16 cellular contexts compared by ENCODE assay signal in the genomic region with DNA sequence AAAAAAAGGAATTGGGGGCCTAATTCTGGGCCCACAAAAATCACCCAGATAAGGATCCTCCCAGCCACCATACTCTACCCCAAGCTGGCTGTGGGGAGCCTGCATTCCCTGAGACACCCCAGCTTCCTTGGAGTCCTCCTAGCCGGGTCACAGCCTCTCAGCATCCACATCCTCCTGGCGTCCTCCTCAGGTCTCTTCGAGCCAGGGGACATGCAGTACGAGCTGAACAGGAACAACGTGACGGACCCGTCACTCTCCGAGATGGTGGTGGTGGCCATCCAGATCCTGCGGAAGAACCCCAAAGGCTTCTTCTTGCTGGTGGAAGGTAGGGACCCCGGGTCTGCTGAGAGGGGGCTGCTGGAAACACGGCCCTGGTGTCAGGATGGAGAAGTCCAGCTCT.
"Had no signal": no experiment of that assay in that cellular context is flagged by ENCODE, and none has a peak within 500 bp of the region (broad histone marks: within the 10 kb centered on the region; RNA-seq: fewer than 3 reads in every experiment).

No MANE protein-coding gene starts in this region.

- H3K4me2 ChIP-seq: smooth muscle cell had no signal

- DNase-seq: activated CD8-positive, alpha-beta memory T cell treated with anti-CD3 and anti-CD28 coated beads, Interleukin-2, amount 50 U/mL, for 48 hours; activated naive CD8-positive, alpha-beta T cell treated with anti-CD3 and anti-CD28 coated beads, Interleukin-2, amount 10 ng/mL, durations not matched to agents 7 days and 5 days; effector memory CD4-positive, alpha-beta T cell; T-helper 9 cell had no signal

- H3K27ac Mint-ChIP-seq: activated CD4-positive, alpha-beta T cell treated with anti-CD3 and anti-CD28 coated beads, Interleukin-2, amount 10 ng/mL, durations not matched to agents 7 days and 5 days; activated naive CD8-positive, alpha-beta T cell treated with anti-CD3 and anti-CD28 coated beads, Interleukin-2, amount 10 ng/mL, durations not matched to agents 7 days and 5 days; activated T-cell treated with anti-CD3 and anti-CD28 coated beads, Interleukin-2, amount 50 U/mL, for 72 hours; dendritic cell treated with granulocyte-macrophage colony-stimulating factor and Interleukin-4, amounts not matched to agents 40 ng/mL and 50 ng/mL, for 4 days; stimulated activated naive CD8-positive, alpha-beta T cell treated with anti-CD3 and anti-CD28 coated beads, Interleukin-15, Interleukin-2, amounts not matched to agents 100 ng/mL and 50 ng/mL, for 24 hours; type B pancreatic cell had no signal

- H3K9me3 Mint-ChIP-seq: activated CD4-positive, alpha-beta T cell treated with anti-CD3 and anti-CD28 coated beads, Interleukin-2, amount 10 ng/mL, durations not matched to agents 7 days and 5 days; activated naive CD8-positive, alpha-beta T cell treated with anti-CD3 and anti-CD28 coated beads, Interleukin-2, amount 10 ng/mL, durations not matched to agents 7 days and 5 days; activated T-cell treated with anti-CD3 and anti-CD28 coated beads, Interleukin-2, amount 50 U/mL, for 72 hours; dendritic cell treated with granulocyte-macrophage colony-stimulating factor and Interleukin-4, amounts not matched to agents 40 ng/mL and 50 ng/mL, for 4 days; neural crest cell; stimulated activated naive CD8-positive, alpha-beta T cell treated with anti-CD3 and anti-CD28 coated beads, Interleukin-15, Interleukin-2, amounts not matched to agents 100 ng/mL and 50 ng/mL, for 24 hours; type B pancreatic cell had no signal

- H3K9me3 ChIP-seq: gastrocnemius medialis, lower lobe of right lung had no signal

- H3K4me1 Mint-ChIP-seq: activated naive CD8-positive, alpha-beta T cell treated with anti-CD3 and anti-CD28 coated beads, Interleukin-2, amount 10 ng/mL, durations not matched to agents 7 days and 5 days had no signal

- H3K27ac ChIP-seq: brain microvascular endothelial cell, epithelial cell of prostate, SK-N-MC had no signal

- H3K4me3 Mint-ChIP-seq: activated CD4-positive, alpha-beta T cell treated with anti-CD3 and anti-CD28 coated beads, Interleukin-2, amount 10 ng/mL, durations not matched to agents 7 days and 5 days; activated naive CD8-positive, alpha-beta T cell treated with anti-CD3 and anti-CD28 coated beads, Interleukin-2, amount 10 ng/mL, durations not matched to agents 7 days and 5 days; activated T-cell treated with anti-CD3 and anti-CD28 coated beads, Interleukin-2, amount 50 U/mL, for 72 hours; dendritic cell treated with granulocyte-macrophage colony-stimulating factor and Interleukin-4, amounts not matched to agents 40 ng/mL and 50 ng/mL, for 4 days; neural crest cell; stimulated activated naive CD8-positive, alpha-beta T cell treated with anti-CD3 and anti-CD28 coated beads, Interleukin-15, Interleukin-2, amounts not matched to agents 100 ng/mL and 50 ng/mL, for 24 hours; type B pancreatic cell had no signal

- H3K4me3 ChIP-seq: gastrocnemius medialis, lower lobe of right lung, SK-N-MC, smooth muscle cell had no signal

- H3K36me3 ChIP-seq: brain microvascular endothelial cell, gastrocnemius medialis, lower lobe of right lung had no signal

- H3K27me3 ChIP-seq: brain microvascular endothelial cell, gastrocnemius medialis had no signal

- H3K36me3 Mint-ChIP-seq: activated naive CD8-positive, alpha-beta T cell treated with anti-CD3 and anti-CD28 coated beads, Interleukin-2, amount 10 ng/mL, durations not matched to agents 7 days and 5 days; type B pancreatic cell had no signal
